In genomic region chr1:35031103-35031452, GRCh38 we compare ENCODE assay signal across 8 cellular contexts. TPM values are rescaled to one million over a fixed set of nuclear protein-coding genes. Genes with fewer than 3 reads are reported as not detected.
A peak's percentile ranks its signal among the peaks of the same experiment; 100 is the strongest.
DNase-seq lines count a peak whose midpoint lies in the region; ATAC-seq and TF ChIP-seq lines count a peak whose summit lies in the region.

No MANE protein-coding gene starts in this region.

- peak overlapping the region; percentile 89 for H3K4me3 Mint-ChIP-seq in Caco-2 (ENCODE audit: unreplicated experiment)

- BruUV-seq in Caco-2 (replicated peaks; lab: Mats Ljungman, UMichigan), result TSS peak; percentile 81

- H3K27ac Mint-ChIP-seq in Caco-2 (ENCODE audit: unreplicated experiment), result peak overlapping the region; percentile 95

- H3K27me3 Mint-ChIP-seq in Caco-2 (ENCODE audit: insufficient read depth, unreplicated experiment), result no peaks in the 10 kb centered on the region

- H3K27me3 ChIP-seq in Caco-2 (replicated peaks; ENCODE audit: control insufficient read depth, insufficient read depth, low read length), result no peaks in the 10 kb centered on the region
- no peaks in the 10 kb centered on the region for H3K27me3 ChIP-seq in WERI-Rb-1 (ENCODE audit: insufficient read depth, low read depth, severe bottlenecking)

- H3K36me3 ChIP-seq in Caco-2 (ENCODE audit: control insufficient read depth, insufficient read depth, low read length) (no peaks in the 10 kb centered on the region), WERI-Rb-1 (no peaks in the 10 kb centered on the region)

- DNase-seq in Caco-2 (peak in 1 of 2 experiments; percentile 4), WERI-Rb-1 (no peak), caudate nucleus (lab: John Stamatoyannopoulos, UW) (peak in 17 of 61 donors; percentile 2 to 24 (median 7)), left colon (peak; percentile 29 to 47)
- peak; percentile 54 for DNase-seq in stimulated activated CD4-positive, alpha-beta T cell treated with anti-CD3 and anti-CD28 coated beads, Interleukin-4, amount 100 ng/mL, for 24 hours

- TF ChIP-seq CTCF in Caco-2 (IDR thresholded peaks at IDR 0.05; ENCODE audit: insufficient read depth in 1 of 2, low read depth in 1 of 2, low read length in 1 of 2, severe bottlenecking in 1 of 2, unreplicated experiment in 1 of 2) (no peak), WERI-Rb-1 (IDR thresholded peaks at IDR 0.05; ENCODE audit: low read depth, low read length) (no peak)

- H3K9me3 Mint-ChIP-seq in Caco-2 (ENCODE audit: unreplicated experiment), result no peaks in the 10 kb centered on the region

- POLR2A ChIA-PET in Caco-2 (lab: Charles Lee), result interaction anchor here (0.5 to 1.0 kb wide), 5 partner anchors 28 to 187 kb away, joined by 3 to 6 read pairs (median 3); partner anchors contain the start of genes SFPQ and ZMYM1

- peaks cover 22% of the 10 kb centered on the region for H3K36me3 Mint-ChIP-seq in Caco-2 (ENCODE audit: insufficient read depth, unreplicated experiment)

- H3K27ac ChIP-seq in WERI-Rb-1 (peak overlapping the region; percentile 72), caudate nucleus (ENCODE audit: low read depth, low read length) (peak overlapping the region; percentile 97)

- ATAC-seq in HG03159 (IDR thresholded peaks at IDR 0.05; ENCODE audit: unreplicated experiment), result peak; percentile 17
- peak; percentile 54 for ATAC-seq in left colon
- ATAC-seq in HG02588 (IDR thresholded peaks at IDR 0.05; ENCODE audit: unreplicated experiment), result no peak
- ATAC-seq in HG03469 (IDR thresholded peaks at IDR 0.05; ENCODE audit: unreplicated experiment), result no peak

- H3K4me3 ChIP-seq in Caco-2 (ENCODE audit: low read depth, low read length) (peak overlapping the region; percentile 41), WERI-Rb-1 (ENCODE audit: low read depth, low read length) (peak overlapping the region; percentile 58)

- CTCF ChIA-PET in Caco-2 (lab: Charles Lee), result no interaction called here

- H3K9me3 ChIP-seq in Caco-2 (no peaks in the 10 kb centered on the region), WERI-Rb-1 (ENCODE audit: severe bottlenecking) (peaks cover 12% of the 10 kb centered on the region)

- no peaks in the 10 kb centered on the region for H3K4me1 ChIP-seq in Caco-2

- no peaks in the 10 kb centered on the region for H3K4me1 Mint-ChIP-seq in Caco-2 (ENCODE audit: low read depth, unreplicated experiment)

- intact Hi-C loops in Caco-2 (cut with micrococcal nuclease; ENCODE audit: unreplicated experiment), result no loop called here
- intact Hi-C loops in left colon (cut with DNase I, micrococcal nuclease), result no loop called here

RNA-seq across cellular contexts. Expression of gene ZMYM6, which starts 0.7 kb away (rescaled TPM):
- total RNA-seq in Caco-2 (2022) (10.0 and 10.1 TPM in 2 replicates), left colon (10 to 100 TPM; 19.4 to 21.4 TPM)

RNA-seq across cellular contexts. Expression of gene TMEM35B, which starts 45.9 kb away (rescaled TPM):
- 13.0 and 13.9 TPM in 2 replicates for total RNA-seq in Caco-2 (2022)
- total RNA-seq in left colon, result 10 to 100 TPM; 16.1 to 16.2 TPM

RNA-seq across cellular contexts. Expression of gene ZMYM1, which starts 48.1 kb away (rescaled TPM):
- total RNA-seq in Caco-2 (2022) (14.0 and 15.7 TPM in 2 replicates), left colon (10 to 100 TPM; 12.3 to 15.9 TPM)

Comparison
In these comparisons a context has a peak if more than half of its experiments do, and no peak if none do; other contexts are left out.
1. ATAC-seq: peak in HG03159 (single experiment) and left colon (single experiment); none in HG02588 (single experiment) and HG03469 (single experiment).